ENCODE assay signal across 1 cellular context in genomic region chr5:169746147-169746694, GRCh38.
TF ChIP-seq lines count a peak whose summit lies in the region.

No MANE protein-coding gene starts in this region.

TF ChIP-seq in K562, 482 proteins besides CTCF, POLR2A, EP300 and RAD21 (continued from another document and continues in another):
- TF ChIP-seq ZMIZ1 (IDR thresholded peaks at IDR 0.05; ENCODE audit: low read depth in 2 of 2, low read length in 2 of 2): peak in 1 of 2 experiments; percentile 40; a peak in 1 of 4 replicates
- TF ChIP-seq KHSRP (IDR thresholded peaks at IDR 0.05): no peak
- TF ChIP-seq FOXM1 (IDR thresholded peaks at IDR 0.05; ENCODE audit: low read depth): peak; percentile 85
- no peak for TF ChIP-seq FOXM1 (CRISPR knock-in tag; IDR thresholded peaks at IDR 0.05; ENCODE audit: low read depth)
- 0 out of 2 replicates have a peak, but pooled peaks have one; percentile 69 for TF ChIP-seq ZBTB26 (CRISPR knock-in tag; IDR thresholded peaks at IDR 0.05)
- TF ChIP-seq RUNX1 (IDR thresholded peaks at IDR 0.05; ENCODE audit: low read depth): peak; percentile 75; the same call in 1 of the 2 replicates
- TF ChIP-seq MLLT1 (IDR thresholded peaks at IDR 0.05): peak in 1 of 2 experiments; percentile 79; a peak in 1 of 4 replicates
- 0 out of 2 replicates have a peak, but pooled peaks have one; percentile 13 for TF ChIP-seq LARP7 (IDR thresholded peaks at IDR 0.05)
- no peak for TF ChIP-seq ZNF175 (CRISPR knock-in tag; IDR thresholded peaks at IDR 0.05; ENCODE audit: low read depth)
- no peak for TF ChIP-seq ZNF507 (tag; conservative IDR thresholded peaks at IDR 0.05)
- no peak for TF ChIP-seq ZNF79 (CRISPR knock-in tag; IDR thresholded peaks at IDR 0.05; ENCODE audit: low read depth)
- TF ChIP-seq MTF1 (CRISPR knock-in tag; IDR thresholded peaks at IDR 0.05; ENCODE audit: borderline replicate concordance): no peak
- TF ChIP-seq TBL1XR1 (IDR thresholded peaks at IDR 0.05; ENCODE audit: low read length in 2 of 2): peak in 1 of 2 experiments; percentile 33; a peak in 2 of 4 replicates
- no peak for TF ChIP-seq PHTF2 (CRISPR knock-in tag; IDR thresholded peaks at IDR 0.05)
- peak; percentile 80 to 86 for TF ChIP-seq KDM1A (IDR thresholded peaks at IDR 0.05)
- peak; percentile 45; the same call in 1 of the 2 replicates for TF ChIP-seq BHLHE40 (IDR thresholded peaks at IDR 0.05; ENCODE audit: low read length)
- peak in 1 of 2 experiments; percentile 37; a peak in 2 of 4 replicates for TF ChIP-seq FOXK2 (conservative IDR thresholded peaks at IDR 0.05 in 1 of 2, IDR thresholded peaks at IDR 0.05 in 1 of 2; ENCODE audit: low read depth in 2 of 2)
- no peak for TF ChIP-seq ATF1 (CRISPR knock-in tag; IDR thresholded peaks at IDR 0.05)
- TF ChIP-seq ATF1 (tag; IDR thresholded peaks at IDR 0.05): peak; percentile 30; the same call in 1 of the 2 replicates
- no peak for TF ChIP-seq RBM39 (optimal IDR thresholded peaks at IDR 0.05; ENCODE audit: low read depth, low read length)
- TF ChIP-seq MYC (IDR thresholded peaks at IDR 0.05; ENCODE audit: low read depth, low read length): peak; percentile 17; the same call in 1 of the 2 replicates
- TF ChIP-seq MYC (CRISPR knock-in tag; IDR thresholded peaks at IDR 0.05; ENCODE audit: borderline replicate concordance, low read depth): no peak
- TF ChIP-seq HDAC1 (IDR thresholded peaks at IDR 0.05): peak in 1 of 2 experiments; percentile 72; a peak in 2 of 4 replicates
- TF ChIP-seq ZNF165 (CRISPR knock-in tag; IDR thresholded peaks at IDR 0.05; ENCODE audit: borderline replicate concordance): no peak
- TF ChIP-seq MNT (conservative IDR thresholded peaks at IDR 0.05): peak in 1 of 2 experiments; percentile 54; a peak in 1 of 4 replicates
- TF ChIP-seq SNRNP70 (optimal IDR thresholded peaks at IDR 0.05; ENCODE audit: low read depth, low read length): no peak
- peak; percentile 86; the same call in 1 of the 2 replicates for TF ChIP-seq ZEB2 (IDR thresholded peaks at IDR 0.05)
- TF ChIP-seq HBP1 (CRISPR knock-in tag; IDR thresholded peaks at IDR 0.05): 0 out of 2 replicates have a peak, but pooled peaks have one; percentile 25
- TF ChIP-seq CBX1 (IDR thresholded peaks at IDR 0.05; ENCODE audit: low read depth): no peak
- 0 out of 4 replicates have a peak, but pooled peaks of 1 of the 2 experiments have one; percentile 42 for TF ChIP-seq ZNF639 (CRISPR knock-in tag; conservative IDR thresholded peaks at IDR 0.05 in 1 of 2, IDR thresholded peaks at IDR 0.05 in 1 of 2)
- peak; percentile 40; the same call in 1 of the 2 replicates for TF ChIP-seq MTA3 (IDR thresholded peaks at IDR 0.05; ENCODE audit: borderline replicate concordance)
- peak; percentile 98 for TF ChIP-seq PKNOX1 (IDR thresholded peaks at IDR 0.05)
- no peak for TF ChIP-seq JUNB (CRISPR knock-in tag; conservative IDR thresholded peaks at IDR 0.05)
- TF ChIP-seq UBTF (IDR thresholded peaks at IDR 0.05; ENCODE audit: borderline replicate concordance in 1 of 2, low read depth in 2 of 2, low read length in 2 of 2): no peak
- TF ChIP-seq SOX6 (IDR thresholded peaks at IDR 0.05): peak; percentile 90
- TF ChIP-seq CGGBP1 (CRISPR knock-in tag; IDR thresholded peaks at IDR 0.05): no peak
- TF ChIP-seq HLTF (IDR thresholded peaks at IDR 0.05): no peak
- TF ChIP-seq KLF16 (IDR thresholded peaks at IDR 0.05): peak; percentile 90
- TF ChIP-seq LEF1 (IDR thresholded peaks at IDR 0.05): peak; percentile 73
- peak; percentile 66; the same call in 1 of the 2 replicates for TF ChIP-seq ZNF274 (IDR thresholded peaks at IDR 0.05; ENCODE audit: borderline replicate concordance, low read depth, low read length)
- TF ChIP-seq NBN (IDR thresholded peaks at IDR 0.05; ENCODE audit: low read depth): peak; percentile 65; the same call in 1 of the 2 replicates
- no peak for TF ChIP-seq TCF7L2 (IDR thresholded peaks at IDR 0.05; ENCODE audit: low read depth, low read length)
- peak in 1 of 2 experiments; percentile 65; a peak in 1 of 4 replicates for TF ChIP-seq ARNT (IDR thresholded peaks at IDR 0.05)
- TF ChIP-seq MED1 (CRISPR knock-in tag; IDR thresholded peaks at IDR 0.05; ENCODE audit: borderline replicate concordance): no peak
- TF ChIP-seq CLOCK (CRISPR knock-in tag; IDR thresholded peaks at IDR 0.05; ENCODE audit: borderline replicate concordance): no peak
- TF ChIP-seq SMAD4 (CRISPR knock-in tag; conservative IDR thresholded peaks at IDR 0.05): peak; percentile 68
- peak; percentile 76 to 89 for TF ChIP-seq TRIM24 (IDR thresholded peaks at IDR 0.05)
